Comparison of ENCODE assay signal across 8 cellular contexts in genomic region chr11:87462171-87462570, GRCh38.
"Had no signal": no experiment of that assay in that cellular context is flagged by ENCODE, and none has a peak within 500 bp of the region (broad histone marks: within the 10 kb centered on the region; RNA-seq: fewer than 3 reads in every experiment).

No MANE protein-coding gene starts in this region.

- ATAC-seq: HCT116, HepG2 had no signal

- H3K9me3 ChIP-seq: HAP-1 had no signal

- DNase-seq: GM23248, GOT3, H7, HFFc6 had no signal

- H3K36me3 ChIP-seq: HAP-1 had no signal

- H3K4me3 ChIP-seq: GM23248, HAP-1 had no signal

- H2AFZ ChIP-seq: GM23248 had no signal

- H3K27ac ChIP-seq: GM23248, HL-60 had no signal

- H3K9ac ChIP-seq: GM23248 had no signal

- H3K4me1 ChIP-seq: HAP-1 had no signal
